In the genomic region with DNA sequence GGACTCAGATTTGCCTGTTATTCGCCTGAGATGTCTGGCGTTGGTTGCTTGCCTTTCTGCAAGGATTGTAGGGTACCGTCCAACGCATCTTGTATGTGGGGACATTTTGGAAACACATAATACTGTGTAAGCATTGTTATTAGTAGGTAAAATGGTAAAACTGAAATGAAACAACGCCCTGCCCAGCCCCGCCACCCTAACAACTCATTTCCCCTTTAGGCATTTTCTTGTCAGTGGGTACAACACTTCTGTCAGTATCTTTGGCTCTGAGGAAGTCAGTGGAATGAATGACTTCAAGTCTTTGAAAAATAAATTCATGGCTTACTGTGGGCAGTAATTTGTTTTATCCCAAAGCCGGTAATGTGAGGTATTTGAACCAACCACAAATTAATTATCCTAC, we compare ENCODE assay signal across 1 cellular context.
TF ChIP-seq lines count a peak whose summit lies in the region.

No MANE protein-coding gene starts in this region.

TF ChIP-seq in HCT116, 20 proteins besides CTCF, POLR2A, EP300 and RAD21 (continued from another document):
- TF ChIP-seq, protein P1, sequence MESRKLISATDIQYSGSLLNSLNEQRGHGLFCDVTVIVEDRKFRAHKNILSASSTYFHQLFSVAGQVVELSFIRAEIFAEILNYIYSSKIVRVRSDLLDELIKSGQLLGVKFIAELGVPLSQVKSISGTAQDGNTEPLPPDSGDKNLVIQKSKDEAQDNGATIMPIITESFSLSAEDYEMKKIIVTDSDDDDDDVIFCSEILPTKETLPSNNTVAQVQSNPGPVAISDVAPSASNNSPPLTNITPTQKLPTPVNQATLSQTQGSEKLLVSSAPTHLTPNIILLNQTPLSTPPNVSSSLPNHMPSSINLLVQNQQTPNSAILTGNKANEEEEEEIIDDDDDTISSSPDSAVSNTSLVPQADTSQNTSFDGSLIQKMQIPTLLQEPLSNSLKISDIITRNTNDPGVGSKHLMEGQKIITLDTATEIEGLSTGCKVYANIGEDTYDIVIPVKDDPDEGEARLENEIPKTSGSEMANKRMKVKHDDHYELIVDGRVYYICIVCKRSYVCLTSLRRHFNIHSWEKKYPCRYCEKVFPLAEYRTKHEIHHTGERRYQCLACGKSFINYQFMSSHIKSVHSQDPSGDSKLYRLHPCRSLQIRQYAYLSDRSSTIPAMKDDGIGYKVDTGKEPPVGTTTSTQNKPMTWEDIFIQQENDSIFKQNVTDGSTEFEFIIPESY (IDR thresholded peaks at IDR 0.05; ENCODE audit: extremely low read depth, insufficient replicate concordance, low read length): no peak
- TF ChIP-seq, protein P2, sequence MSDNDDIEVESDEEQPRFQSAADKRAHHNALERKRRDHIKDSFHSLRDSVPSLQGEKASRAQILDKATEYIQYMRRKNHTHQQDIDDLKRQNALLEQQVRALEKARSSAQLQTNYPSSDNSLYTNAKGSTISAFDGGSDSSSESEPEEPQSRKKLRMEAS (IDR thresholded peaks at IDR 0.05): no peak
- no peak for TF ChIP-seq SP1 (IDR thresholded peaks at IDR 0.05; ENCODE audit: low read depth)
- no peak for TF ChIP-seq FOSL1 (IDR thresholded peaks at IDR 0.05; ENCODE audit: low read depth)
- no peak for TF ChIP-seq EZH2phosphoT487 (IDR thresholded peaks at IDR 0.05; ENCODE audit: borderline replicate concordance)
- TF ChIP-seq ELF1 (IDR thresholded peaks at IDR 0.05; ENCODE audit: borderline replicate concordance, low read depth): no peak
- no peak for TF ChIP-seq YY1 (IDR thresholded peaks at IDR 0.05; ENCODE audit: extremely low read depth, insufficient replicate concordance, low read depth, low read length)
